ENCODE assay signal across 1 cellular context in genomic region chr20:10671850-10672578, GRCh38.
TF ChIP-seq lines count a peak whose summit lies in the region.

No MANE protein-coding gene starts in this region.

TF ChIP-seq in HepG2, 621 proteins besides CTCF, POLR2A, EP300 and RAD21 (continued from another document and continues in another):
- TF ChIP-seq ZNF574 (CRISPR knock-in tag; IDR thresholded peaks at IDR 0.05) (peak; percentile 11), HOXA5 (CRISPR knock-in tag; IDR thresholded peaks at IDR 0.05) (no peak; the same call in 1 of the 2 replicates), SETDB1 (CRISPR knock-in tag; IDR thresholded peaks at IDR 0.05; ENCODE audit: borderline replicate concordance) (0 out of 2 replicates have a peak, but pooled peaks have one; percentile 62), ZBTB34 (CRISPR knock-in tag; IDR thresholded peaks at IDR 0.05) (peak; percentile 61), ZNF839 (CRISPR knock-in tag; IDR thresholded peaks at IDR 0.05; ENCODE audit: borderline replicate concordance) (0 out of 2 replicates have a peak, but pooled peaks have one; percentile 57), MEIS1 (CRISPR knock-in tag; IDR thresholded peaks at IDR 0.05; ENCODE audit: borderline replicate concordance) (peak; percentile 31; the same call in 1 of the 2 replicates), GPBP1L1 (CRISPR knock-in tag; IDR thresholded peaks at IDR 0.05) (no peak), MYNN (CRISPR knock-in tag; IDR thresholded peaks at IDR 0.05; ENCODE audit: low read depth) (no peak), ZNF576 (CRISPR knock-in tag; IDR thresholded peaks at IDR 0.05) (no peak), MXD4 (CRISPR knock-in tag; IDR thresholded peaks at IDR 0.05) (peak; percentile 0; the same call in 1 of the 2 replicates), SOX6 (IDR thresholded peaks at IDR 0.05) (no peak), SOX6 (CRISPR knock-in tag; IDR thresholded peaks at IDR 0.05) (peak; percentile 4), ZSCAN30 (CRISPR knock-in tag; IDR thresholded peaks at IDR 0.05) (peak; percentile 36; the same call in 1 of the 2 replicates), FOXA1 (IDR thresholded peaks at IDR 0.05) (no peak), FOXA1 (CRISPR knock-in tag; IDR thresholded peaks at IDR 0.05) (peak; percentile 60), RFXAP (CRISPR knock-in tag; IDR thresholded peaks at IDR 0.05; ENCODE audit: borderline replicate concordance) (peak; percentile 15; the same call in 1 of the 2 replicates), YEATS4 (CRISPR knock-in tag; IDR thresholded peaks at IDR 0.05; ENCODE audit: borderline replicate concordance) (0 out of 2 replicates have a peak, but pooled peaks have one; percentile 5), ZZZ3 (CRISPR knock-in tag; IDR thresholded peaks at IDR 0.05; ENCODE audit: borderline replicate concordance) (0 out of 2 replicates have a peak, but pooled peaks have one; percentile 23), SIN3A (IDR thresholded peaks at IDR 0.05; ENCODE audit: borderline replicate concordance, low read depth, low read length) (peak; percentile 83; the same call in 1 of the 2 replicates), TRAFD1 (CRISPR knock-in tag; IDR thresholded peaks at IDR 0.05; ENCODE audit: borderline replicate concordance) (0 out of 2 replicates have a peak, but pooled peaks have one; percentile 26), ZNF263 (CRISPR knock-in tag; IDR thresholded peaks at IDR 0.05) (no peak), ZNF777 (CRISPR knock-in tag; IDR thresholded peaks at IDR 0.05) (no peak), REL (CRISPR knock-in tag; conservative IDR thresholded peaks at IDR 0.05) (peak; percentile 37; the same call in 1 of the 2 replicates), TEAD2 (CRISPR knock-in tag; IDR thresholded peaks at IDR 0.05) (0 out of 2 replicates have a peak, but pooled peaks have one; percentile 22), FOSL2 (CRISPR knock-in tag; IDR thresholded peaks at IDR 0.05) (0 out of 2 replicates have a peak, but pooled peaks have one; percentile 11), SMYD3 (CRISPR knock-in tag; IDR thresholded peaks at IDR 0.05) (peak; percentile 21; the same call in 1 of the 2 replicates), PATZ1 (CRISPR knock-in tag; IDR thresholded peaks at IDR 0.05) (peak; percentile 83; the same call in 1 of the 2 replicates), ZNF788 (CRISPR knock-in tag; IDR thresholded peaks at IDR 0.05; ENCODE audit: borderline replicate concordance) (0 out of 2 replicates have a peak, but pooled peaks have one; percentile 20), MXD3 (CRISPR knock-in tag; IDR thresholded peaks at IDR 0.05) (0 out of 2 replicates have a peak, but pooled peaks have one; percentile 5), ZNF746 (CRISPR knock-in tag; IDR thresholded peaks at IDR 0.05) (peak; percentile 36; the same call in 1 of the 2 replicates), ZHX2 (IDR thresholded peaks at IDR 0.05; ENCODE audit: low read depth) (no peak), ZHX2 (CRISPR knock-in tag; IDR thresholded peaks at IDR 0.05; ENCODE audit: borderline replicate concordance) (0 out of 2 replicates have a peak, but pooled peaks have one; percentile 23), GABPB1 (CRISPR knock-in tag; IDR thresholded peaks at IDR 0.05) (no peak; the same call in 1 of the 2 replicates), ZNF180 (CRISPR knock-in tag; IDR thresholded peaks at IDR 0.05; ENCODE audit: borderline replicate concordance, low read depth) (0 out of 2 replicates have a peak, but pooled peaks have one; percentile 54), PHF20 (CRISPR knock-in tag; IDR thresholded peaks at IDR 0.05) (0 out of 2 replicates have a peak, but pooled peaks have one; percentile 17), ZNF75D (CRISPR knock-in tag; IDR thresholded peaks at IDR 0.05; ENCODE audit: borderline replicate concordance) (no peak), MAF1 (CRISPR knock-in tag; IDR thresholded peaks at IDR 0.05; ENCODE audit: borderline replicate concordance) (no peak), ZNF7 (CRISPR knock-in tag; IDR thresholded peaks at IDR 0.05) (no peak), HDAC1 (CRISPR knock-in tag; IDR thresholded peaks at IDR 0.05) (0 out of 2 replicates have a peak, but pooled peaks have one; percentile 2), SP2 (CRISPR knock-in tag; IDR thresholded peaks at IDR 0.05) (peak; percentile 26; the same call in 1 of the 2 replicates), NFYC (CRISPR knock-in tag; IDR thresholded peaks at IDR 0.05) (no peak), ZNF329 (CRISPR knock-in tag; IDR thresholded peaks at IDR 0.05; ENCODE audit: low read depth) (0 out of 2 replicates have a peak, but pooled peaks have one; percentile 44), PAF1 (CRISPR knock-in tag; IDR thresholded peaks at IDR 0.05) (no peak), SRSF1 (optimal IDR thresholded peaks at IDR 0.05; ENCODE audit: low read depth, low read length) (peak; percentile 72), HNF4A (CRISPR knock-in tag; IDR thresholded peaks at IDR 0.05) (no peak), HNRNPK (IDR thresholded peaks at IDR 0.05; ENCODE audit: low read depth, low read length, poor library complexity, severe bottlenecking) (peak; percentile 27), ZC3H4 (CRISPR knock-in tag; IDR thresholded peaks at IDR 0.05; ENCODE audit: borderline replicate concordance) (no peak), NRL (CRISPR knock-in tag; IDR thresholded peaks at IDR 0.05; ENCODE audit: borderline replicate concordance) (0 out of 2 replicates have a peak, but pooled peaks have one; percentile 3), ZNF354B (CRISPR knock-in tag; IDR thresholded peaks at IDR 0.05) (peak; percentile 62; the same call in 1 of the 2 replicates), HOXA7 (CRISPR knock-in tag; IDR thresholded peaks at IDR 0.05) (0 out of 2 replicates have a peak, but pooled peaks have one; percentile 62), MTF1 (CRISPR knock-in tag; IDR thresholded peaks at IDR 0.05) (0 out of 2 replicates have a peak, but pooled peaks have one; percentile 31), PHB2 (IDR thresholded peaks at IDR 0.05; ENCODE audit: partially characterized antibody) (no peak)
